In genomic region chrX:8781921-8782320, GRCh38 we compare ENCODE assay signal across 15 cellular contexts. TPM values are rescaled to one million over a fixed set of nuclear protein-coding genes. Genes with fewer than 3 reads are reported as not detected.
"Had no signal": no experiment of that assay in that cellular context is flagged by ENCODE, and none has a peak within 500 bp of the region (broad histone marks: within the 10 kb centered on the region; RNA-seq: fewer than 3 reads in every experiment).

No MANE protein-coding gene starts in this region.

RNA-seq across cellular contexts. Expression of gene FAM9A, which starts 19.3 kb away (rescaled TPM):
- total RNA-seq: activated B cell treated with CpG ODN at 0.5 μM for 24 hours; activated CD4-positive, alpha-beta memory T cell treated with anti-CD3 and anti-CD28 coated beads for 36 hours; activated CD4-positive, alpha-beta memory T cell treated with anti-CD3 and anti-CD28 coated beads, Interleukin-2, amount 10 ng/mL, durations not matched to agents 7 days and 5 days; activated CD4-positive, alpha-beta T cell treated with anti-CD3 and anti-CD28 coated beads for 36 hours; activated CD4-positive, alpha-beta T cell treated with anti-CD3 and anti-CD28 coated beads, Interleukin-2, amount 10 ng/mL, durations not matched to agents 24 days and 14 days; activated CD4-positive, alpha-beta T cell treated with anti-CD3 and anti-CD28 coated beads, Interleukin-2, amount 10 ng/mL, durations not matched to agents 7 days and 5 days; activated CD8-positive, alpha-beta memory T cell treated with anti-CD3 and anti-CD28 coated beads for 36 hours; activated CD8-positive, alpha-beta memory T cell treated with anti-CD3 and anti-CD28 coated beads, Interleukin-2, amount 10 ng/mL, durations not matched to agents 7 days and 5 days; activated CD8-positive, alpha-beta T cell treated with anti-CD3 and anti-CD28 coated beads for 36 hours; activated CD8-positive, alpha-beta T cell treated with anti-CD3 and anti-CD28 coated beads, Interleukin-2, amount 10 ng/mL, durations not matched to agents 7 days and 5 days; T-cell; T-helper 1 cell treated with Interleukin-12 subunit alpha and Interleukin-12 subunit beta and Interleukin-4 antibody, amounts not matched to agents 30 ng/mL and 1 ng/mL, for 36 hours; T-helper 17 cell; T-helper 2 cell treated with Interferon-gamma antibody and Interleukin-4, amounts not matched to agents 100 ng/mL and 5 ng/mL, for 36 hours; WTC11 had no signal

RNA-seq across cellular contexts. Expression of gene ANOS1, which starts 50.0 kb away (rescaled TPM):
- total RNA-seq: activated CD4-positive, alpha-beta memory T cell treated with anti-CD3 and anti-CD28 coated beads for 36 hours; activated CD4-positive, alpha-beta memory T cell treated with anti-CD3 and anti-CD28 coated beads, Interleukin-2, amount 10 ng/mL, durations not matched to agents 7 days and 5 days; activated CD4-positive, alpha-beta T cell treated with anti-CD3 and anti-CD28 coated beads for 36 hours; activated CD4-positive, alpha-beta T cell treated with anti-CD3 and anti-CD28 coated beads, Interleukin-2, amount 10 ng/mL, durations not matched to agents 24 days and 14 days; activated CD8-positive, alpha-beta memory T cell treated with anti-CD3 and anti-CD28 coated beads for 36 hours; activated CD8-positive, alpha-beta memory T cell treated with anti-CD3 and anti-CD28 coated beads, Interleukin-2, amount 10 ng/mL, durations not matched to agents 7 days and 5 days; T-helper 1 cell treated with Interleukin-12 subunit alpha and Interleukin-12 subunit beta and Interleukin-4 antibody, amounts not matched to agents 30 ng/mL and 1 ng/mL, for 36 hours had no signal
